8 cellular contexts compared by ENCODE assay signal in the genomic region with DNA sequence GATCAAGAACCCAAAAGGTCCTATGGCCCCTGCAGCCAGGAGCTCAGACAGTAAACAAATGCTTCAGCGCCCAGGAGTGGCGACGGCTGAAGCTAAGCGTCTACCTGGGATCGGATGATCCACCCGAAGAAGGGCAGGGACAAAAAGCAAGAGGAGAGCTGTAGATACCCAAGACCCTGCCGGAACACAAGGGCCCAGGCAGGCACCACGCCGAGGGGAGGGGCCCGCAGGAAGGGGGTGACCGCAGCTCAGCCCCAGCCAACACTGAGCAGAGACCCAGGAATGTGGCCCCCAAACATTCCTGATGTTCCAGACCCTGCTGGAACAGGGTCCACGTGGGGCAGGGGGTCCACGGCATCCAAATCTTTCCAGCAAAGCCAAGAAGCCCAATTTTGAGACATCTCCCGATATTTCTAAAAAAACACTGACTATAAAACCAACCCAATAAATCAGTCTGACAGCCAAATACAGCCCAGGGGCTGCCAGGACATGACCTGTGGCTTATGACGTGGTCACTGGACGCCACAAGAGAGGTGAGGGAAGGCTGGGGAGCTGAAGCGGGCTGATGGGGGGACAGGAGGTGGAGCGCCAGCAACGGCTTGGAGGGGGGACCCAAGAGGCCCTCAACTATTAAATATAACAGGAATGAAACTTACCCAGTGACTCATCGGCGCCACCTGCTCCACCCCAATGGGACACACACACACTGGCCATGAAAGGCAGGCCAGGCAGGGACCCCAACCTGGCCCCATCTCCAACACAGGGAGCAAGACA. TPM values are rescaled to one million over a fixed set of nuclear protein-coding genes. Genes with fewer than 3 reads are reported as not detected.
DNase-seq lines count a peak whose midpoint lies in the region; ATAC-seq and TF ChIP-seq lines count a peak whose summit lies in the region.

No MANE protein-coding gene starts in this region.

- H3K4me1 ChIP-seq in endodermal cell (ENCODE audit: control insufficient read depth, insufficient read depth, low read length) = peaks cover 25% of the 10 kb centered on the region
- H3K4me1 ChIP-seq in rectal smooth muscle tissue (ENCODE audit: control insufficient read depth, insufficient read depth, low read length) = peaks cover 57% of the 10 kb centered on the region

- H3K4me1 Mint-ChIP-seq in endodermal cell = peaks cover 42% of the 10 kb centered on the region

- no peak overlapping the region for H3K9ac ChIP-seq in endodermal cell (ENCODE audit: extremely low read depth, low read length, poor library complexity, severe bottlenecking)
- no peak overlapping the region for H3K9ac ChIP-seq in rectal smooth muscle tissue (ENCODE audit: low read length)

- no peak for ATAC-seq in GM19452 (IDR thresholded peaks at IDR 0.05; ENCODE audit: unreplicated experiment)

- H3K9me3 ChIP-seq in endodermal cell (ENCODE audit: control insufficient read depth, low read length) = no peaks in the 10 kb centered on the region

- H3K27ac ChIP-seq in endodermal cell (ENCODE audit: low read depth, low read length) (peak overlapping the region; percentile 79), rectal smooth muscle tissue (ENCODE audit: low read depth, low read length) (peak overlapping the region; percentile 84)

- H3K4me3 ChIP-seq in GM06990 (replicated peaks; ENCODE audit: low read depth, low read length) (no peak overlapping the region), endodermal cell (ENCODE audit: low read length) (no peak overlapping the region), rectal smooth muscle tissue (ENCODE audit: low read length) (no peak overlapping the region)

- H3K27me3 ChIP-seq in GM06990 (replicated peaks; ENCODE audit: control insufficient read depth, insufficient read depth, low read length) = no peaks in the 10 kb centered on the region
- H3K27me3 ChIP-seq in endodermal cell (ENCODE audit: control insufficient read depth, insufficient read depth, low read length, poor library complexity, severe bottlenecking) = no peaks in the 10 kb centered on the region
- no peaks in the 10 kb centered on the region for H3K27me3 ChIP-seq in rectal smooth muscle tissue (ENCODE audit: control insufficient read depth, insufficient read depth, low read length)

- no peak for DNase-seq in GM06990 (ENCODE audit: extremely low read depth, insufficient read length)
- DNase-seq in MV-4-11 (lab: John Stamatoyannopoulos, UW) = peak; percentile 14
- DNase-seq in endodermal cell = no peak
- DNase-seq in NCI-H748 treated with DMSO at 0.1 percent for 48 hours (lab: John Stamatoyannopoulos, UW) = no peak
- DNase-seq in hippocampal formation (lab: John Stamatoyannopoulos, UW) = no peak
- DNase-seq in H4 (ENCODE audit: low spot score) = no peak

- no peak overlapping the region for H3K4me3 Mint-ChIP-seq in endodermal cell

- TF ChIP-seq CTCF in GM06990 (IDR thresholded peaks at IDR 0.05; ENCODE audit: insufficient read depth, low read length, poor library complexity, severe bottlenecking) = peak; percentile 35
- TF ChIP-seq CTCF in endodermal cell (conservative IDR thresholded peaks at IDR 0.05) = peak; percentile 49

- H3K36me3 Mint-ChIP-seq in endodermal cell (ENCODE audit: low read depth) = peaks cover 6% of the 10 kb centered on the region

- no peaks in the 10 kb centered on the region for H3K27me3 Mint-ChIP-seq in endodermal cell (ENCODE audit: insufficient read depth)

- WGBS in endodermal cell (ENCODE audit: insufficient coverage in 1 of 2, insufficient read length in 1 of 2), 2 experiments = 93% methylated on average over 13 to 21 of the region's 21 CpGs

- H3K9me3 Mint-ChIP-seq in endodermal cell = no peaks in the 10 kb centered on the region

- H3K36me3 ChIP-seq in GM06990 (ENCODE audit: control insufficient read depth, insufficient read depth, low read length) = no peaks in the 10 kb centered on the region; the same call in 1 of the 2 replicates
- H3K36me3 ChIP-seq in endodermal cell (ENCODE audit: control insufficient read depth, insufficient read depth, low read length) = no peaks in the 10 kb centered on the region
- H3K36me3 ChIP-seq in rectal smooth muscle tissue (ENCODE audit: control insufficient read depth, insufficient read depth, low read length) = peaks cover 2% of the 10 kb centered on the region

- peak overlapping the region; percentile 64 for H3K27ac Mint-ChIP-seq in endodermal cell

RNA-seq across cellular contexts. Expression of a gene that starts 58.9 kb away (rescaled TPM):
- total RNA-seq in endodermal cell = 100 to 1,000 TPM; 185 to 207 TPM
- polyA plus RNA-seq in endodermal cell (2013, experiment 1 of 2) = 112 TPM
- polyA plus RNA-seq in endodermal cell (2013, experiment 2 of 2) = 110 TPM
- 17.9 and 21.5 TPM in 2 replicates for total RNA-seq in H4 (2014; rRNA removed; shearing (Covaris generic))
